ENCODE assay signal across 29 cellular contexts in the genomic region with DNA sequence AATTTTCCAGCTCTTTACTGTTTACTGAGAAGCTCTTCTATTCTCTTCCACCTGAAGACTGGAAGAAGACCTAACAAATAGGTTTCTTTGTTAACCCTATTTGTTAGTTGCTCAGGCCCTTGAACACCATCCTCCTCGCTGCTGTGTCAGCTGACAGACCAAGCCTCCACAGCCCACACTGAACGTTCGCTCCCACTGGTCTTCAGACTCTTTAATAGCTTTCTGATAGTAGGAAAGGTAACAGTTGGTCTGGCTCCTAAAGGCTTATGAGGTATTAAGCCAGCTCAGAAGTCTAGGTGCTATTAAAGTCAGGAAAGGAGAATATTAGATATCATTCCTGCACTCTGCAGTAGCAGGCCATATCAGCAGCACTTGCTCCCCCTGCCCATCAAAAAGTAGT. TPM values are rescaled to one million over a fixed set of nuclear protein-coding genes. Genes with fewer than 3 reads are reported as not detected.
DNase-seq lines count a peak whose midpoint lies in the region; ATAC-seq, FAIRE-seq and TF ChIP-seq lines count a peak whose summit lies in the region.
"Had no signal": no experiment of that assay in that cellular context is flagged by ENCODE, and none has a peak within 500 bp of the region (broad histone marks: within the 10 kb centered on the region; RNA-seq: fewer than 3 reads in every experiment).

No MANE protein-coding gene starts in this region.

- no peaks in the 10 kb centered on the region for H3K9me3 Mint-ChIP-seq in osteocyte (ENCODE audit: unreplicated experiment)
- no peaks in the 10 kb centered on the region for H3K9me3 Mint-ChIP-seq in CD4-positive, alpha-beta memory T cell
- H3K9me3 Mint-ChIP-seq: CD8-positive, alpha-beta memory T cell; GM23338; naive B cell; stimulated activated naive B cell treated with anti-CD40 and anti-IgM and Interleukin-4, amounts not matched to agents 10 μg/mL and 1 μg/mL and 100 μg/mL, for 72 hours had no signal

- H3K4me1 ChIP-seq in SK-N-SH (ENCODE audit: control insufficient read depth in 1 of 2, insufficient read depth in 2 of 2, low read depth in 1 of 2, low read length in 1 of 2) (peaks cover 3 to 45% of the 10 kb centered on the region in 2 experiments), RWPE2 (ENCODE audit: insufficient read depth, poor library complexity, severe bottlenecking) (peaks cover 48% of the 10 kb centered on the region), endothelial cell of umbilical vein (ENCODE audit: control insufficient read depth, extremely low read depth, insufficient read depth, low read length) (peaks cover 89% of the 10 kb centered on the region)
- H3K4me1 ChIP-seq in CD4-positive, alpha-beta memory T cell (ENCODE audit: insufficient read depth, low read length): no peaks in the 10 kb centered on the region
- H3K4me1 ChIP-seq: body of pancreas, parathyroid adenoma had no signal

- no peak for TF ChIP-seq RAD21 in SK-N-SH (IDR thresholded peaks at IDR 0.05; ENCODE audit: low read length)

- ATAC-seq in SK-N-SH treated with all-trans-retinoic acid at 6 μM for 48 hours (no peak), RWPE2 (ENCODE audit: low read depth) (no peak), HG02642 (IDR thresholded peaks at IDR 0.05; ENCODE audit: poor library complexity, unreplicated experiment) (no peak)
- ATAC-seq: body of pancreas, GM23338, left lung, right cardiac atrium had no signal

- H3K4me2 ChIP-seq in SK-N-SH (no peak overlapping the region), endothelial cell of umbilical vein (ENCODE audit: insufficient read depth, low read length) (no peak overlapping the region)
- H3K4me2 ChIP-seq: GM23338 had no signal

- H3K36me3 ChIP-seq in SK-N-SH (replicated peaks in 1 of 2; ENCODE audit: control insufficient read depth in 1 of 2, insufficient read depth in 2 of 2, low read length in 1 of 2) (no peaks in the 10 kb centered on the region), RWPE2 (ENCODE audit: low read depth) (no peaks in the 10 kb centered on the region), endothelial cell of umbilical vein (ENCODE audit: control insufficient read depth in 2 of 2, extremely low read depth in 1 of 2, insufficient read depth in 2 of 2, low read length in 2 of 2) (no peaks in the 10 kb centered on the region)
- H3K36me3 ChIP-seq in CD4-positive, alpha-beta memory T cell (ENCODE audit: insufficient read depth, low read length): peaks cover 37% of the 10 kb centered on the region

- H3K4me3 Mint-ChIP-seq in osteocyte (ENCODE audit: unreplicated experiment): no peak overlapping the region
- H3K4me3 Mint-ChIP-seq in CD4-positive, alpha-beta memory T cell: no peak overlapping the region
- H3K4me3 Mint-ChIP-seq: CD8-positive, alpha-beta memory T cell; GM23338; naive B cell; stimulated activated naive B cell treated with anti-CD40 and anti-IgM and Interleukin-4, amounts not matched to agents 10 μg/mL and 1 μg/mL and 100 μg/mL, for 72 hours had no signal

- no peak for TF ChIP-seq EP300 in SK-N-SH (IDR thresholded peaks at IDR 0.05; ENCODE audit: borderline replicate concordance in 1 of 2, low read depth in 1 of 2, low read length in 1 of 2)

- H3K4me3 ChIP-seq in SK-N-SH (ENCODE audit: low read depth in 2 of 2, low read length in 1 of 2) (no peak overlapping the region), RWPE2 (ENCODE audit: severe bottlenecking) (no peak overlapping the region), endothelial cell of umbilical vein (replicated peaks in 1 of 3; ENCODE audit: insufficient read depth in 1 of 3, low read depth in 1 of 3, low read length in 3 of 3) (no peak overlapping the region)
- no peak overlapping the region for H3K4me3 ChIP-seq in CD4-positive, alpha-beta memory T cell (ENCODE audit: low read length in 2 of 2)
- H3K4me3 ChIP-seq: body of pancreas, GM23338, left lung, Peyer's patch, testis had no signal

- H3K27ac Mint-ChIP-seq in osteocyte (ENCODE audit: unreplicated experiment): peak overlapping the region; percentile 75
- H3K27ac Mint-ChIP-seq in CD4-positive, alpha-beta memory T cell: no peak overlapping the region
- H3K27ac Mint-ChIP-seq: GM23338; naive B cell; stimulated activated naive B cell treated with anti-CD40 and anti-IgM and Interleukin-4, amounts not matched to agents 10 μg/mL and 1 μg/mL and 100 μg/mL, for 72 hours had no signal

- H3K79me2 ChIP-seq in SK-N-SH (ENCODE audit: insufficient read depth) (no peaks in the 10 kb centered on the region), endothelial cell of umbilical vein (ENCODE audit: control insufficient read depth, insufficient read depth, low read length) (no peaks in the 10 kb centered on the region)
- H3K79me2 ChIP-seq: parathyroid adenoma had no signal

- FAIRE-seq in endothelial cell of umbilical vein (lab: Jason Lieb, UNC): no peak
- FAIRE-seq: islet of Langerhans, TTC549, urothelium cell line had no signal

- no TSS peak for BruUV-seq in endothelial cell of umbilical vein (replicated peaks; lab: Mats Ljungman, UMichigan)

- no peak for DNase-seq in SK-N-SH
- no peak for DNase-seq in RWPE2 (ENCODE audit: low spot score)
- DNase-seq in endothelial cell of umbilical vein (ENCODE audit: low read depth, low spot score): no peak
- no peak for DNase-seq in osteocyte (ENCODE audit: extremely low spot score, unreplicated experiment)
- DNase-seq in activated CD4-positive, alpha-beta T cell treated with anti-CD3 and anti-CD28 coated beads, Interleukin-2, amount 50 U/mL, for 1 hour: no peak
- DNase-seq in CD4-positive, alpha-beta memory T cell: no peak
- DNase-seq: activated T-cell treated with anti-CD3 and anti-CD28 coated beads for 4 hours; body of pancreas; CD8-positive, alpha-beta memory T cell; DMS153; left lung; naive B cell; NCI-H1092 treated with DMSO at 0.1 percent for 48 hours; NCI-H187 treated with DMSO at 0.1 percent for 48 hours; NCI-H526; Peyer's patch; right cardiac atrium; stimulated activated CD4-positive, alpha-beta T cell treated with anti-CD3 and anti-CD28 coated beads, Interleukin-12 subunit alpha, Interleukin-12 subunit beta, amount 100 ng/mL, for 4 hours; stimulated activated CD4-positive, alpha-beta T cell treated with anti-CD3 and anti-CD28 coated beads, Interleukin-4, amount 100 ng/mL, for 4 hours; stimulated activated naive B cell treated with anti-CD40 and anti-IgM and Interleukin-4, amounts not matched to agents 10 μg/mL and 1 μg/mL and 100 μg/mL, for 72 hours; testis had no signal

- H3K27ac ChIP-seq in SK-N-SH (ENCODE audit: low read depth in 2 of 2, low read length in 1 of 2) (peak overlapping the region; percentile 40 to 98; a peak in 3 of 4 replicates), RWPE2 (ENCODE audit: poor library complexity, severe bottlenecking) (peak overlapping the region; percentile 91), endothelial cell of umbilical vein (ENCODE audit: insufficient read depth, low read depth, low read length) (peak overlapping the region; percentile 91)
- no peak overlapping the region for H3K27ac ChIP-seq in CD4-positive, alpha-beta memory T cell (ENCODE audit: low read depth, low read length)
- H3K27ac ChIP-seq: 22Rv1, body of pancreas, parathyroid adenoma, testis had no signal

- no peaks in the 10 kb centered on the region; the same call in 1 of the 2 replicates for H3K9me3 ChIP-seq in SK-N-SH
- H3K9me3 ChIP-seq in RWPE2 (ENCODE audit: severe bottlenecking): no peaks in the 10 kb centered on the region
- H3K9me3 ChIP-seq in endothelial cell of umbilical vein (replicated peaks; ENCODE audit: control insufficient read depth, insufficient read depth, low read length): no peaks in the 10 kb centered on the region
- no peaks in the 10 kb centered on the region for H3K9me3 ChIP-seq in CD4-positive, alpha-beta memory T cell (ENCODE audit: control insufficient read depth in 1 of 2, low read length in 2 of 2)
- H3K9me3 ChIP-seq: body of pancreas, left lung, Peyer's patch, testis had no signal

- H3K27me3 Mint-ChIP-seq in osteocyte (ENCODE audit: unreplicated experiment): no peaks in the 10 kb centered on the region
- no peaks in the 10 kb centered on the region for H3K27me3 Mint-ChIP-seq in CD4-positive, alpha-beta memory T cell
- H3K27me3 Mint-ChIP-seq: CD8-positive, alpha-beta memory T cell; naive B cell; stimulated activated naive B cell treated with anti-CD40 and anti-IgM and Interleukin-4, amounts not matched to agents 10 μg/mL and 1 μg/mL and 100 μg/mL, for 72 hours had no signal

- TF ChIP-seq POLR2A in endothelial cell of umbilical vein (IDR thresholded peaks at IDR 0.05; ENCODE audit: low read depth, low read length): no peak

- peaks cover 67% of the 10 kb centered on the region for H3K4me1 Mint-ChIP-seq in osteocyte (ENCODE audit: unreplicated experiment)
- peaks cover 0 to 11% (median 4%) of the 10 kb centered on the region in 4 donors for H3K4me1 Mint-ChIP-seq in CD4-positive, alpha-beta memory T cell
- H3K4me1 Mint-ChIP-seq: GM23338; naive B cell; stimulated activated naive B cell treated with anti-CD40 and anti-IgM and Interleukin-4, amounts not matched to agents 10 μg/mL and 1 μg/mL and 100 μg/mL, for 72 hours had no signal

- dilution Hi-C loops in endothelial cell of umbilical vein (cut with MboI; ENCODE audit: extremely low pct_ligation_motif_present, low sequenced_read_pairs): loop anchor here (25.0 kb wide), 1 partner anchor 120 kb away; a partner anchor contains a TSS

- H3K9ac ChIP-seq in SK-N-SH (no peak overlapping the region), endothelial cell of umbilical vein (replicated peaks; ENCODE audit: extremely low read depth, insufficient read depth, low read length) (peak overlapping the region; percentile 67)
- H3K9ac ChIP-seq: parathyroid adenoma had no signal

- H3F3A ChIP-seq in SK-N-SH (replicated peaks; ENCODE audit: insufficient read depth): peaks cover 41% of the 10 kb centered on the region

- CTCF ChIA-PET in SK-N-SH (lab: Yijun Ruan, JAX) (interaction anchor here (0.7 to 1.7 kb wide), 3 partner anchors 11 to 289 kb away, joined by 3 to 4 read pairs (median 3); no protein-coding TSS in a partner anchor), endothelial cell of umbilical vein (lab: Charles Lee) (interaction anchor here (0.8 to 7.1 kb wide), 6 partner anchors 25 to 384 kb away, joined by 3 to 41 read pairs (median 5); no protein-coding TSS in a partner anchor)
- CTCF ChIA-PET in CD4-positive, alpha-beta memory T cell (lab: Charles Lee; ENCODE audit: partially characterized antibody): interaction anchor here (5.1 kb wide), 1 partner anchor 82 kb away, joined by 20 read pairs; no protein-coding TSS in a partner anchor

- H3K9me1 ChIP-seq in endothelial cell of umbilical vein (replicated peaks; ENCODE audit: control insufficient read depth, extremely low read depth, insufficient read depth, low read length): no peaks in the 10 kb centered on the region

- POLR2A ChIA-PET in SK-N-SH (lab: Yijun Ruan, JAX) (no interaction called here), endothelial cell of umbilical vein (lab: Charles Lee) (interaction anchor here (1.0 to 1.2 kb wide), 2 partner anchors 50 to 82 kb away, joined by 3 to 9 read pairs; no protein-coding TSS in a partner anchor)
- POLR2A ChIA-PET in CD4-positive, alpha-beta memory T cell (lab: Charles Lee; ENCODE audit: partially characterized antibody): interaction anchor here (1.0 to 2.5 kb wide), 2 partner anchors 13 to 82 kb away, joined by 3 to 9 read pairs; no protein-coding TSS in a partner anchor

- H2AFZ ChIP-seq in SK-N-SH (ENCODE audit: low read depth): no peak overlapping the region
- no peak overlapping the region for H2AFZ ChIP-seq in endothelial cell of umbilical vein (ENCODE audit: low read depth, low read length)
- H2AFZ ChIP-seq: GM23338, parathyroid adenoma had no signal

- H3K36me3 Mint-ChIP-seq in osteocyte (ENCODE audit: unreplicated experiment): no peaks in the 10 kb centered on the region
- H3K36me3 Mint-ChIP-seq in CD4-positive, alpha-beta memory T cell: peaks cover 48 to 77% of the 10 kb centered on the region in 2 donors

- H4K20me1 ChIP-seq in SK-N-SH (ENCODE audit: insufficient read depth) (no peaks in the 10 kb centered on the region), endothelial cell of umbilical vein (replicated peaks; ENCODE audit: control insufficient read depth, extremely low read depth, insufficient read depth, low read length) (no peaks in the 10 kb centered on the region)

- intact Hi-C loops in endothelial cell of umbilical vein (cut with micrococcal nuclease): no loop called here
- intact Hi-C loops in CD4-positive, alpha-beta memory T cell (cut with micrococcal nuclease): no loop called here

- H3K27me3 ChIP-seq in SK-N-SH (ENCODE audit: insufficient read depth) (no peaks in the 10 kb centered on the region), RWPE2 (ENCODE audit: insufficient read depth, poor library complexity, severe bottlenecking) (no peaks in the 10 kb centered on the region), endothelial cell of umbilical vein (ENCODE audit: control insufficient read depth in 2 of 2, insufficient read depth in 2 of 2, low read length in 2 of 2) (no peaks in the 10 kb centered on the region)
- no peaks in the 10 kb centered on the region for H3K27me3 ChIP-seq in CD4-positive, alpha-beta memory T cell (ENCODE audit: insufficient read depth, low read length)
- H3K27me3 ChIP-seq: body of pancreas, left lung, Peyer's patch, testis had no signal

- 91% methylated on average over 3 of the region's 3 CpGs for WGBS in SK-N-SH (ENCODE audit: low lambda C conversion rate)

- TF ChIP-seq CTCF in SK-N-SH (IDR thresholded peaks at IDR 0.05) (no peak), RWPE2 (IDR thresholded peaks at IDR 0.05; ENCODE audit: poor library complexity, severe bottlenecking) (no peak), endothelial cell of umbilical vein (IDR thresholded peaks at IDR 0.05; ENCODE audit: extremely low read depth in 1 of 2, insufficient read depth in 1 of 2, low read depth in 1 of 2, low read length in 2 of 2) (no peak), osteocyte (IDR thresholded peaks at IDR 0.05) (no peak)

- H3K9me2 ChIP-seq in SK-N-SH: no peaks in the 10 kb centered on the region

RNA-seq across cellular contexts. Expression of a gene that starts 23.3 kb away (rescaled TPM):
- polyA plus RNA-seq in SK-N-SH (2012; rRNA removed) (212 and 301 TPM in 2 replicates), endothelial cell of umbilical vein (599 and 624 TPM in 2 replicates)
- polyA plus RNA-seq in SK-N-SH (2012; cell fraction: cytosol; rRNA removed): 237 and 260 TPM in 2 replicates
- 68.3 and 126 TPM in 2 replicates for polyA plus RNA-seq in SK-N-SH (2012; cell fraction: nucleus; rRNA removed)
- total RNA-seq in endothelial cell of umbilical vein (342 and 393 TPM in 2 replicates), osteocyte (108 and 113 TPM in 2 replicates)
- polyA plus RNA-seq in endothelial cell of umbilical vein (2011; cell fraction: cytosol; rRNA removed): 391 and 418 TPM in 2 replicates
- 160 and 208 TPM in 2 replicates for polyA plus RNA-seq in endothelial cell of umbilical vein (2011; cell fraction: nucleus; rRNA removed)
- 318 and 326 TPM in 2 replicates for polyA plus RNA-seq in endothelial cell of umbilical vein (2012)
- polyA minus RNA-seq in endothelial cell of umbilical vein: 963 and 1,052 TPM in 2 replicates
- polyA minus RNA-seq in endothelial cell of umbilical vein (2011; cell fraction: cytosol; rRNA and poly(A)+ RNA removed): 0.51 TPM
- polyA minus RNA-seq in endothelial cell of umbilical vein (2011; cell fraction: nucleus; rRNA and poly(A)+ RNA removed): 189 and 305 TPM in 2 replicates
- 10 to 100 TPM; 12.4 to 14.6 TPM for total RNA-seq in CD4-positive, alpha-beta memory T cell
- polyA plus RNA-seq in CD4-positive, alpha-beta memory T cell: 1 to 10 TPM; 6.7 to 8.9 TPM
